ENCODE assay signal across 26 cellular contexts in genomic region chr16:12899529-12900168, GRCh38.
DNase-seq lines count a peak whose midpoint lies in the region; TF ChIP-seq lines count a peak whose summit lies in the region.
"Had no signal": no experiment of that assay in that cellular context is flagged by ENCODE, and none has a peak within 500 bp of the region (broad histone marks: within the 10 kb centered on the region; RNA-seq: fewer than 3 reads in every experiment).

No MANE protein-coding gene starts in this region.

- DNase-seq in NCI-H2171 treated with DMSO at 0.1 percent for 48 hours (lab: John Stamatoyannopoulos, UW) (peak; percentile 60), NCI-H2171 (lab: John Stamatoyannopoulos, UW) (no peak), NCI-H2196 treated with DMSO at 0.1 percent for 48 hours (lab: John Stamatoyannopoulos, UW; ENCODE audit: unreplicated experiment) (peak; percentile 39), epithelial cell of esophagus (ENCODE audit: low read depth) (peak; percentile 33), retina (peak; percentile 28), NK-92 (lab: John Stamatoyannopoulos, UW; ENCODE audit: unreplicated experiment) (no peak), GM03348 (ENCODE audit: low spot score) (no peak), Ammon's horn (ENCODE audit: low spot score) (no peak)
- DNase-seq: 8988T; activated CD4-positive, alpha-beta T cell treated with anti-CD3 and anti-CD28 coated beads for 1 hour; activated effector memory CD4-positive, alpha-beta T cell treated with anti-CD3 and anti-CD28 coated beads, Interleukin-2, amount 50 U/mL, for 16 hours; activated naive CD8-positive, alpha-beta T cell treated with anti-CD3 and anti-CD28 coated beads, Interleukin-2, amount 50 U/mL, for 24 hours; CD8-positive, alpha-beta memory T cell; DMS153; effector memory CD8-positive, alpha-beta T cell; esophagus squamous epithelium; HFFc6; hippocampal formation; mucosa of descending colon; MV-4-11; NCI-H146; right lobe of liver; SHP77 treated with DMSO at 0.1 percent for 48 hours; stimulated activated CD4-positive, alpha-beta T cell treated with anti-CD3 and anti-CD28 coated beads, Interleukin-15, amount 100 ng/mL, for 24 hours; T-helper 1 cell; tibial artery had no signal

- no peak overlapping the region for H3K4me3 ChIP-seq in epithelial cell of esophagus (ENCODE audit: low read length)
- H3K4me3 ChIP-seq: esophagus squamous epithelium, mucosa of descending colon, right lobe of liver, tibial artery had no signal

- no peak for TF ChIP-seq CTCF in epithelial cell of esophagus (IDR thresholded peaks at IDR 0.05; ENCODE audit: insufficient read depth, low read depth, low read length, missing control alignments)

Comparison
In these comparisons a context has a peak if more than half of its experiments do, and no peak if none do; other contexts are left out.
1. DNase-seq: peak in NCI-H2171 treated with DMSO at 0.1 percent for 48 hours (single experiment), NCI-H2196 treated with DMSO at 0.1 percent for 48 hours (single experiment), epithelial cell of esophagus (single experiment) and retina (single experiment); none in NCI-H2171 (single experiment), NK-92 (single experiment), GM03348 (single experiment) and Ammon's horn (single experiment).